Comparison of ENCODE assay signal across 26 cellular contexts in the genomic region with DNA sequence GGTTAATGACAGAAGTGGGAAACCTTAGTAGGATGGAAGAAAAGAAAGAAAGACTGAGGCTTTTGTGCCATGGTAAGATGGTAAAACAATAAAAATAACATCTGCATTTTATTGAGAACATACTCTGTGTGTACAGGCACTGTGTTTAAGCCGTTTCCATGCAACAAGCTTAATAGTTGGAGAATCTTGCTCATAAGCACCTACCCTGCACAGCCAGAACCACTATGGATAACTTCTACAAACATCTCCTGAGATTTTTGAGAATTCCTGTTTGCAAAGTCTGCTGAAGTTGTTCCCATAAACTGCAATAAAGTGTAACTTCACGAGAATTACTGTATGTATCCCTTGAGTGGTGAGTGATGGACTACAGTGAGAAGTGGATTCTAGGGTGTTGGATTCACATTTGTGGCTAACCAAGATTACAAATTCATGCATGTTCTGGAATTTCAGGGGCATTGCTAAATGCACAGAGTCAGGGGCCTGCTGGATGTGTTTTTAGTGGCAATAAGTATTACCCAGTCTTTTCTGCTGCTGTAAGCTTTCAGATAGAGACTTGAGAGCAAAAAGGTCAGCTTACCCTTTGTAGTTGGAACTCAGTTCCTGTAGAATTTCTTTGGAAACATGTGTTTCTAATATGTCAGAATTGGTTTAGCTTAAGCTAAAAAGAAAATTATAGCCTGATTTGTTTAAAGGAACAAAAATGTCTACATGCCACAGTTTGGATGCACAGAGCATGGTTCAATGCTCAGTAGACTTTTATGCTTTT.
DNase-seq lines count a peak whose midpoint lies in the region; ATAC-seq, FAIRE-seq and TF ChIP-seq lines count a peak whose summit lies in the region.
"Had no signal": no experiment of that assay in that cellular context is flagged by ENCODE, and none has a peak within 500 bp of the region (broad histone marks: within the 10 kb centered on the region; RNA-seq: fewer than 3 reads in every experiment).

No MANE protein-coding gene starts in this region.

- no peak for ATAC-seq in GM23338
- no peak for ATAC-seq in CD4-positive, alpha-beta T cell (ENCODE audit: poor library complexity)
- ATAC-seq: activated CD8-positive, alpha-beta memory T cell treated with anti-CD3 and anti-CD28 coated beads, Interleukin-2, amount 10 ng/mL, durations not matched to agents 7 days and 5 days; effector memory CD8-positive, alpha-beta T cell had no signal

- CTCF ChIA-PET in CD4-positive, alpha-beta T cell (lab: Charles Lee), result interaction anchor here (1.6 to 2.7 kb wide), 2 partner anchors 9 to 145 kb away, joined by 3 to 13 read pairs; no protein-coding TSS in a partner anchor

- H3K4me3 Mint-ChIP-seq in GM23338 (no peak overlapping the region), endothelial cell (ENCODE audit: unreplicated experiment) (no peak overlapping the region)
- no peak overlapping the region for H3K4me3 Mint-ChIP-seq in CD4-positive, alpha-beta T cell
- H3K4me3 Mint-ChIP-seq: activated CD8-positive, alpha-beta memory T cell treated with anti-CD3 and anti-CD28 coated beads, Interleukin-2, amount 10 ng/mL, durations not matched to agents 7 days and 5 days; activated naive CD4-positive, alpha-beta T cell treated with anti-CD3 and anti-CD28 coated beads, Interleukin-2, amount 10 ng/mL, durations not matched to agents 7 days and 5 days; effector memory CD8-positive, alpha-beta T cell; T-helper 2 cell treated with Interferon-gamma antibody and Interleukin-4, amounts not matched to agents 5 μg/mL and 100 μg/mL, for 36 hours had no signal

- peaks cover 82% of the 10 kb centered on the region for H3K79me2 ChIP-seq in GM23338 (replicated peaks; ENCODE audit: insufficient read depth)

- H3K27ac Mint-ChIP-seq in GM23338 (no peak overlapping the region), endothelial cell (ENCODE audit: unreplicated experiment) (no peak overlapping the region)
- no peak overlapping the region for H3K27ac Mint-ChIP-seq in CD4-positive, alpha-beta T cell
- H3K27ac Mint-ChIP-seq: activated CD8-positive, alpha-beta memory T cell treated with anti-CD3 and anti-CD28 coated beads, Interleukin-2, amount 10 ng/mL, durations not matched to agents 7 days and 5 days; activated naive CD4-positive, alpha-beta T cell treated with anti-CD3 and anti-CD28 coated beads, Interleukin-2, amount 10 ng/mL, durations not matched to agents 7 days and 5 days; T-helper 2 cell treated with Interferon-gamma antibody and Interleukin-4, amounts not matched to agents 5 μg/mL and 100 μg/mL, for 36 hours had no signal

- no peaks in the 10 kb centered on the region for H3F3A ChIP-seq in GM23338 (replicated peaks; ENCODE audit: low read depth)

- H3K36me3 Mint-ChIP-seq in GM23338 (ENCODE audit: low read depth) (no peaks in the 10 kb centered on the region; the same call in 2 of the 3 replicates), endothelial cell (ENCODE audit: low read depth, unreplicated experiment) (peaks cover 4% of the 10 kb centered on the region)
- H3K36me3 Mint-ChIP-seq in CD4-positive, alpha-beta T cell (ENCODE audit: low read depth), result peaks cover 4% of the 10 kb centered on the region

- H3K27me3 ChIP-seq in GM23338 (ENCODE audit: insufficient read depth), result no peaks in the 10 kb centered on the region
- H3K27me3 ChIP-seq in neutrophil, result no peaks in the 10 kb centered on the region
- no peaks in the 10 kb centered on the region for H3K27me3 ChIP-seq in BE2C
- H3K27me3 ChIP-seq in CD4-positive, alpha-beta T cell (ENCODE audit: control insufficient read depth, insufficient read depth, low read length), result no peaks in the 10 kb centered on the region
- H3K27me3 ChIP-seq: esophagus squamous epithelium had no signal

- H3K4me1 ChIP-seq in GM23338 (ENCODE audit: insufficient read depth) (peaks cover 11% of the 10 kb centered on the region; the same call in 1 of the 2 replicates), neutrophil (ENCODE audit: control insufficient read depth in 1 of 2, insufficient read depth in 1 of 2, low read depth in 1 of 2, low read length in 1 of 2) (no peaks in the 10 kb centered on the region), BE2C (peaks cover 24% of the 10 kb centered on the region)

- H3K27me3 Mint-ChIP-seq in GM23338 (ENCODE audit: insufficient read depth, low read depth, poor library complexity), result peaks cover 6% of the 10 kb centered on the region
- H3K27me3 Mint-ChIP-seq in endothelial cell (ENCODE audit: unreplicated experiment), result peaks cover 7% of the 10 kb centered on the region
- no peaks in the 10 kb centered on the region for H3K27me3 Mint-ChIP-seq in CD4-positive, alpha-beta T cell
- H3K27me3 Mint-ChIP-seq: activated CD8-positive, alpha-beta memory T cell treated with anti-CD3 and anti-CD28 coated beads, Interleukin-2, amount 10 ng/mL, durations not matched to agents 7 days and 5 days; activated naive CD4-positive, alpha-beta T cell treated with anti-CD3 and anti-CD28 coated beads, Interleukin-2, amount 10 ng/mL, durations not matched to agents 7 days and 5 days; effector memory CD8-positive, alpha-beta T cell had no signal

- H2AFZ ChIP-seq in GM23338, result no peak overlapping the region

- peak; percentile 86 for FAIRE-seq in endometrium (lab: Jason Lieb, UNC)
- FAIRE-seq: H54, kidney had no signal

- H3K36me3 ChIP-seq in GM23338 (ENCODE audit: insufficient read depth) (no peaks in the 10 kb centered on the region), neutrophil (peaks cover 4% of the 10 kb centered on the region), BE2C (peaks cover 3% of the 10 kb centered on the region; the same call in 1 of the 2 replicates)

- TF ChIP-seq CTCF in AG09319 (IDR thresholded peaks at IDR 0.05; ENCODE audit: low read depth, low read length), result no peak
- no peak for TF ChIP-seq CTCF in GM23338 (conservative IDR thresholded peaks at IDR 0.05; ENCODE audit: low read depth in 2 of 2)
- no peak for TF ChIP-seq CTCF in neutrophil (IDR thresholded peaks at IDR 0.05)
- no peak for TF ChIP-seq CTCF in BE2C (IDR thresholded peaks at IDR 0.05; ENCODE audit: low read depth, low read length)
- TF ChIP-seq CTCF in endothelial cell (IDR thresholded peaks at IDR 0.05; ENCODE audit: unreplicated experiment), result no peak
- no peak for TF ChIP-seq CTCF in CD4-positive, alpha-beta T cell (IDR thresholded peaks at IDR 0.05)

- H3K4me2 ChIP-seq in GM23338, result no peak overlapping the region

- no peaks in the 10 kb centered on the region for H3K9me3 Mint-ChIP-seq in GM23338
- H3K9me3 Mint-ChIP-seq in endothelial cell (ENCODE audit: unreplicated experiment), result no peaks in the 10 kb centered on the region
- no peaks in the 10 kb centered on the region for H3K9me3 Mint-ChIP-seq in CD4-positive, alpha-beta T cell
- H3K9me3 Mint-ChIP-seq: activated naive CD4-positive, alpha-beta T cell treated with anti-CD3 and anti-CD28 coated beads, Interleukin-2, amount 10 ng/mL, durations not matched to agents 7 days and 5 days; effector memory CD8-positive, alpha-beta T cell; T-helper 2 cell treated with Interferon-gamma antibody and Interleukin-4, amounts not matched to agents 5 μg/mL and 100 μg/mL, for 36 hours had no signal

- H3K27ac ChIP-seq in GM23338 (ENCODE audit: low read depth), result peak overlapping the region; percentile 18; the same call in 1 of the 2 replicates
- peak overlapping the region; percentile 12 for H3K27ac ChIP-seq in neutrophil
- H3K27ac ChIP-seq in CD4-positive, alpha-beta T cell (ENCODE audit: low read depth, low read length), result no peak overlapping the region

- peak; percentile 59 for DNase-seq in AG09319 (ENCODE audit: extremely low read depth, low read depth)
- DNase-seq in GM23338 (ENCODE audit: low spot score), result no peak
- DNase-seq in BE2C, result no peak
- no peak for DNase-seq in activated CD4-positive, alpha-beta T cell treated with anti-CD3 and anti-CD28 coated beads for 4 hours
- no peak for DNase-seq in endothelial cell (ENCODE audit: low spot score)
- DNase-seq in CD4-positive, alpha-beta T cell, result no peak
- DNase-seq: ACHN; activated CD4-positive, alpha-beta T cell treated with anti-CD3 and anti-CD28 coated beads, Interleukin-2, amount 50 U/mL, for 1 hour; activated CD8-positive, alpha-beta memory T cell treated with anti-CD3 and anti-CD28 coated beads, Interleukin-2, amount 10 ng/mL, durations not matched to agents 7 days and 5 days; activated naive CD4-positive, alpha-beta T cell treated with anti-CD3 and anti-CD28 coated beads, Interleukin-2, amount 10 ng/mL, durations not matched to agents 7 days and 5 days; C1 segment of cervical spinal cord; effector memory CD8-positive, alpha-beta T cell; esophagus squamous epithelium; glutamatergic neuron; kidney; NCI-H1092; NCI-H1930; NCI-H2227 treated with DMSO at 0.1 percent for 48 hours; RPMI8226; trophoblast cell had no signal

- H3K4me3 ChIP-seq in GM23338 (no peak overlapping the region), neutrophil (ENCODE audit: low read depth in 1 of 2, low read length in 1 of 2) (no peak overlapping the region), BE2C (ENCODE audit: low read depth, low read length) (no peak overlapping the region)
- H3K4me3 ChIP-seq: coronary artery, esophagus squamous epithelium, lung had no signal

- H3K9me2 ChIP-seq in GM23338 (ENCODE audit: insufficient read depth), result no peaks in the 10 kb centered on the region

- POLR2A ChIA-PET in CD4-positive, alpha-beta T cell (lab: Charles Lee), result interaction anchor here (0.9 kb wide), 1 partner anchor 61 kb away, joined by 3 read pairs; no protein-coding TSS in a partner anchor

- H3K4me1 Mint-ChIP-seq in GM23338 (peaks cover 14% of the 10 kb centered on the region), endothelial cell (ENCODE audit: unreplicated experiment) (peaks cover 15% of the 10 kb centered on the region)
- peaks cover 68% of the 10 kb centered on the region for H3K4me1 Mint-ChIP-seq in CD4-positive, alpha-beta T cell (ENCODE audit: low read depth)

- H4K20me1 ChIP-seq in GM23338 (replicated peaks; ENCODE audit: insufficient read depth), result peaks cover 22% of the 10 kb centered on the region

- intact Hi-C loops in CD4-positive, alpha-beta T cell (cut with DNase I, micrococcal nuclease), result no loop called here

- H3K9me3 ChIP-seq in neutrophil (no peaks in the 10 kb centered on the region), BE2C (no peaks in the 10 kb centered on the region)
- no peaks in the 10 kb centered on the region for H3K9me3 ChIP-seq in CD4-positive, alpha-beta T cell (ENCODE audit: control insufficient read depth, low read length)
- H3K9me3 ChIP-seq: esophagus squamous epithelium had no signal

TF ChIP-seq in GM23338, 12 proteins besides CTCF, POLR2A, EP300 and RAD21 (continues in another document):
- TF ChIP-seq EZH2phosphoT487 (IDR thresholded peaks at IDR 0.05; ENCODE audit: unreplicated experiment) (no peak), POLR2AphosphoS5 (IDR thresholded peaks at IDR 0.05; ENCODE audit: low read depth) (no peak), CREB1 (CRISPR knock-in tag; IDR thresholded peaks at IDR 0.05; ENCODE audit: low read depth) (no peak)
